12 cellular contexts compared by ENCODE assay signal in genomic region chr9:94941211-94941875, GRCh38.
DNase-seq lines count a peak whose midpoint lies in the region; ATAC-seq, FAIRE-seq and TF ChIP-seq lines count a peak whose summit lies in the region.
"Had no signal": no experiment of that assay in that cellular context is flagged by ENCODE, and none has a peak within 500 bp of the region (broad histone marks: within the 10 kb centered on the region; RNA-seq: fewer than 3 reads in every experiment).

No MANE protein-coding gene starts in this region.

- no peak for FAIRE-seq in GM12878 (lab: Jason Lieb, UNC)
- FAIRE-seq: frontal cortex had no signal

- H3K4me1 ChIP-seq in H9 (ENCODE audit: insufficient read depth, low read length) (peaks cover 9% of the 10 kb centered on the region; the same call in 1 of the 2 replicates), GM12878 (ENCODE audit: control insufficient read depth, insufficient read depth, low read length) (no peaks in the 10 kb centered on the region), right lobe of liver (peaks cover 0 to 22% (median 11%) of the 10 kb centered on the region in 4 donors), stomach (peaks cover 30 to 49% (median 37%) of the 10 kb centered on the region in 4 donors)

- TF ChIP-seq EP300 in GM12878 (IDR thresholded peaks at IDR 0.05; ENCODE audit: borderline replicate concordance in 1 of 2, control insufficient read depth in 1 of 2, low read depth in 2 of 2, low read length in 2 of 2) (no peak), stomach (IDR thresholded peaks at IDR 0.05) (no peak)

- no peak overlapping the region for H3K4me3 ChIP-seq in GM12878
- H3K4me3 ChIP-seq in right lobe of liver, result no peak overlapping the region
- H3K4me3 ChIP-seq in stomach, result no peak overlapping the region

- BruUV-seq in GM12878 (replicated peaks; lab: Mats Ljungman, UMichigan), result no TSS peak

- no CpG with 5 or more reads among the region's 3 CpGs for whole genome bisulfite sequencing in H9 (ENCODE audit: extremely low coverage, insufficient read length, low lambda C conversion rate)
- WGBS in GM12878 (ENCODE audit: insufficient coverage, insufficient replicate concordance, low lambda C conversion rate, missing lambda C conversion rate), result 42% methylated on average over 3 of the region's 3 CpGs
- 26% methylated on average over 2 of the region's 3 CpGs for WGBS in right lobe of liver (ENCODE audit: insufficient coverage, low coverage, low lambda C conversion rate, missing lambda C conversion rate)
- WGBS in stomach, 5 donors, result 45 to 62% (median 57%) methylated on average over 3 of the region's 3 CpGs

- no peak overlapping the region for H3K18ac ChIP-seq in H9 (ENCODE audit: insufficient read length, low read depth, low read length)

- no peak overlapping the region for H4K91ac ChIP-seq in H9 (ENCODE audit: insufficient read length, low read depth, low read length)

- no peak overlapping the region for H2BK120ac ChIP-seq in H9 (ENCODE audit: low read depth, low read length, poor library complexity, severe bottlenecking)

- H3K23me2 ChIP-seq in H9 (ENCODE audit: insufficient read length, low read depth, low read length, poor library complexity, severe bottlenecking), result no peaks in the 10 kb centered on the region

- intact Hi-C loops in GM12878 (cut with micrococcal nuclease; ENCODE audit: unreplicated experiment) (no loop called here), right lobe of liver (cut with DNase I) (no loop called here), stomach (cut with DNase I; ENCODE audit: low total_unique reads) (no loop called here)

- RAD21 ChIA-PET in GM12878 (lab: Charles Lee; ENCODE audit: unreplicated experiment), result no interaction called here

- no peak overlapping the region for H3K14ac ChIP-seq in H9 (ENCODE audit: insufficient read depth, low read length)

- no peaks in the 10 kb centered on the region for H3K27me3 Mint-ChIP-seq in H9 (ENCODE audit: low read depth)
- H3K27me3 Mint-ChIP-seq in activated CD8-positive, alpha-beta memory T cell treated with anti-CD3 and anti-CD28 coated beads, Interleukin-2, amount 10 ng/mL, durations not matched to agents 7 days and 5 days, result no peaks in the 10 kb centered on the region
- H3K27me3 Mint-ChIP-seq: central memory CD8-positive, alpha-beta T cell had no signal

- in situ Hi-C loops in GM12878 (cut with MboI), result no loop called here

- H3K4me1 Mint-ChIP-seq in H9, result peaks cover 14% of the 10 kb centered on the region in 2 experiments
- H3K4me1 Mint-ChIP-seq in activated CD8-positive, alpha-beta memory T cell treated with anti-CD3 and anti-CD28 coated beads, Interleukin-2, amount 10 ng/mL, durations not matched to agents 7 days and 5 days, result no peaks in the 10 kb centered on the region
- H3K4me1 Mint-ChIP-seq: central memory CD8-positive, alpha-beta T cell had no signal

- no peak overlapping the region for H3K56ac ChIP-seq in H9 (ENCODE audit: insufficient read length, low read depth, low read length)

- peaks cover 0 to 7% (median 5%) of the 10 kb centered on the region in 3 experiments; a peak in 4 of 7 replicates for H3K36me3 Mint-ChIP-seq in H9 (ENCODE audit: insufficient read depth in 1 of 3, low read depth in 3 of 3)
- no peaks in the 10 kb centered on the region for H3K36me3 Mint-ChIP-seq in activated CD8-positive, alpha-beta memory T cell treated with anti-CD3 and anti-CD28 coated beads, Interleukin-2, amount 10 ng/mL, durations not matched to agents 7 days and 5 days

- H3K9me3 Mint-ChIP-seq in H9, result no peaks in the 10 kb centered on the region
- no peaks in the 10 kb centered on the region for H3K9me3 Mint-ChIP-seq in activated CD8-positive, alpha-beta memory T cell treated with anti-CD3 and anti-CD28 coated beads, Interleukin-2, amount 10 ng/mL, durations not matched to agents 7 days and 5 days (ENCODE audit: low read depth)
- H3K9me3 Mint-ChIP-seq: central memory CD8-positive, alpha-beta T cell had no signal

- H4K20me1 ChIP-seq in H9 (ENCODE audit: control insufficient read depth, insufficient read depth, insufficient read length), result no peaks in the 10 kb centered on the region
- H4K20me1 ChIP-seq in GM12878 (ENCODE audit: control insufficient read depth, insufficient read depth), result no peaks in the 10 kb centered on the region

- peak; percentile 31; the same call in 1 of the 3 replicates for ATAC-seq in GM12878
- ATAC-seq in right lobe of liver, result peak; percentile 88 to 97 (median 96)
- ATAC-seq in activated CD8-positive, alpha-beta memory T cell treated with anti-CD3 and anti-CD28 coated beads, Interleukin-2, amount 10 ng/mL, durations not matched to agents 7 days and 5 days, result no peak
- ATAC-seq in GM21390 (IDR thresholded peaks at IDR 0.05; ENCODE audit: unreplicated experiment), result no peak

- H2AK5ac ChIP-seq in H9 (ENCODE audit: insufficient read length, low read length), result no peak overlapping the region

- no peak overlapping the region for H2BK12ac ChIP-seq in H9 (ENCODE audit: insufficient read length, low read depth, low read length)

- SMC1A ChIA-PET in GM12878 (lab: Charles Lee; ENCODE audit: uncharacterized antibody, unreplicated experiment), result no interaction called here

- DNase-seq in H9 (no peak), GM12878 (ENCODE audit: low read depth, low spot score) (no peak), right lobe of liver (peak in 2 of 3 donors; percentile 47 to 80), stomach (no peak), NCI-H2227 (lab: John Stamatoyannopoulos, UW; ENCODE audit: unreplicated experiment) (no peak)
- DNase-seq in activated CD8-positive, alpha-beta memory T cell treated with anti-CD3 and anti-CD28 coated beads, Interleukin-2, amount 10 ng/mL, durations not matched to agents 7 days and 5 days, result no peak
- DNase-seq: NK-92 treated with Interleukin-12 subunit alpha and Interleukin-12 subunit beta, amount 100 ng/mL, for 24 hours; stimulated activated CD4-positive, alpha-beta T cell treated with anti-CD3 and anti-CD28 coated beads, Interleukin-2, amount 100 ng/mL, for 48 hours; trophoblast cell had no signal

- H4K5ac ChIP-seq in H9 (ENCODE audit: insufficient read length, low read depth, low read length), result no peak overlapping the region

- H3K27me3 ChIP-seq in H9 (ENCODE audit: insufficient read depth, low read length), result no peaks in the 10 kb centered on the region
- no peaks in the 10 kb centered on the region for H3K27me3 ChIP-seq in GM12878 (replicated peaks in 1 of 2; ENCODE audit: control insufficient read depth in 2 of 2, insufficient read depth in 2 of 2, low read length in 1 of 2)
- no peaks in the 10 kb centered on the region for H3K27me3 ChIP-seq in right lobe of liver
- H3K27me3 ChIP-seq in stomach, result no peaks in the 10 kb centered on the region

- H3K4me3 Mint-ChIP-seq in H9, result no peak overlapping the region
- H3K4me3 Mint-ChIP-seq in activated CD8-positive, alpha-beta memory T cell treated with anti-CD3 and anti-CD28 coated beads, Interleukin-2, amount 10 ng/mL, durations not matched to agents 7 days and 5 days, result no peak overlapping the region
- H3K4me3 Mint-ChIP-seq: central memory CD8-positive, alpha-beta T cell had no signal

- H2BK5ac ChIP-seq in H9 (ENCODE audit: insufficient read length, low read length), result no peak overlapping the region

- H3K79me2 ChIP-seq in H9 (ENCODE audit: insufficient read depth, low read length) (no peaks in the 10 kb centered on the region; the same call in 1 of the 2 replicates), GM12878 (ENCODE audit: control insufficient read depth, insufficient read depth, low read length) (no peaks in the 10 kb centered on the region)

- H3K23ac ChIP-seq in H9 (ENCODE audit: insufficient read length, low read depth, low read length), result no peak overlapping the region

- no peaks in the 10 kb centered on the region for H3K36me3 ChIP-seq in GM12878 (ENCODE audit: control insufficient read depth in 2 of 2, insufficient read depth in 2 of 2, low read length in 1 of 2)
- no peaks in the 10 kb centered on the region for H3K36me3 ChIP-seq in right lobe of liver
- no peaks in the 10 kb centered on the region for H3K36me3 ChIP-seq in stomach

- CTCF ChIA-PET in GM12878 (lab: Yijun Ruan, JAX), result interaction anchor here (1.0 kb wide), 1 partner anchor 24 kb away, joined by 4 read pairs; no protein-coding TSS in a partner anchor
- CTCF ChIA-PET in activated CD8-positive, alpha-beta memory T cell treated with anti-CD3 and anti-CD28 coated beads, Interleukin-2, amount 10 ng/mL, durations not matched to agents 7 days and 5 days (lab: Charles Lee), result no interaction called here

- H2AFZ ChIP-seq in H9 (ENCODE audit: low read length) (no peak overlapping the region), GM12878 (ENCODE audit: control insufficient read depth, low read depth, low read length) (no peak overlapping the region)

- TF ChIP-seq POLR2A in GM12878 (IDR thresholded peaks at IDR 0.05; ENCODE audit: low read depth, low read length), result no peak
- TF ChIP-seq POLR2A in right lobe of liver (IDR thresholded peaks at IDR 0.05), result peak; percentile 27
- TF ChIP-seq POLR2A in stomach (IDR thresholded peaks at IDR 0.05), result no peak

- H2BK20ac ChIP-seq in H9 (ENCODE audit: low read depth, low read length, poor library complexity, severe bottlenecking), result no peak overlapping the region

- peak overlapping the region in 2 of 3 experiments; percentile 25 to 54; a peak in 2 of 7 replicates for H3K27ac Mint-ChIP-seq in H9
- H3K27ac Mint-ChIP-seq in activated CD8-positive, alpha-beta memory T cell treated with anti-CD3 and anti-CD28 coated beads, Interleukin-2, amount 10 ng/mL, durations not matched to agents 7 days and 5 days, result no peak overlapping the region

- no peak overlapping the region for H3K9ac ChIP-seq in H9 (ENCODE audit: extremely low read depth, insufficient read length, low read length)
- H3K9ac ChIP-seq in GM12878 (ENCODE audit: control insufficient read depth, insufficient read depth, low read length), result no peak overlapping the region

- H3K4ac ChIP-seq in H9 (ENCODE audit: low read depth, low read length), result no peak overlapping the region

- H3T11ph ChIP-seq in H9 (ENCODE audit: low read length), result no peak overlapping the region

- H2BK15ac ChIP-seq in H9 (ENCODE audit: low read depth, low read length), result no peak overlapping the region

- H3K79me1 ChIP-seq in H9 (ENCODE audit: insufficient read depth, low read depth, low read length, poor library complexity, severe bottlenecking), result no peaks in the 10 kb centered on the region

- no peak overlapping the region for H3K27ac ChIP-seq in H9 (ENCODE audit: insufficient read length, low read depth, low read length)
- H3K27ac ChIP-seq in GM12878 (ENCODE audit: control insufficient read depth, insufficient read depth), result no peak overlapping the region
- H3K27ac ChIP-seq in right lobe of liver, result peak overlapping the region; percentile 61 to 77 (median 75)
- H3K27ac ChIP-seq in stomach, result peak overlapping the region in 4 of 5 donors; percentile 7 to 69 (median 46)

- no peaks in the 10 kb centered on the region for H3K9me3 ChIP-seq in H9 (ENCODE audit: control insufficient read depth, low read depth, low read length)
- no peaks in the 10 kb centered on the region for H3K9me3 ChIP-seq in GM12878 (replicated peaks; ENCODE audit: control insufficient read depth, insufficient read depth, low read length)
- H3K9me3 ChIP-seq in right lobe of liver, result no peaks in the 10 kb centered on the region
- H3K9me3 ChIP-seq in stomach, result no peaks in the 10 kb centered on the region

- H4K8ac ChIP-seq in H9 (replicated peaks; ENCODE audit: insufficient read length, low read depth, low read length), result no peak overlapping the region

- H3K4me2 ChIP-seq in H9 (ENCODE audit: insufficient read depth, insufficient read length, low read length) (no peak overlapping the region), GM12878 (ENCODE audit: control insufficient read depth, insufficient read depth) (no peak overlapping the region)

- TF ChIP-seq CTCF in H9 (conservative IDR thresholded peaks at IDR 0.05), result no peak
- TF ChIP-seq CTCF in GM12878 (IDR thresholded peaks at IDR 0.05 in 2 of 3, conservative IDR thresholded peaks at IDR 0.05 in 1 of 3; ENCODE audit: control insufficient read depth in 2 of 3, extremely low read depth in 1 of 3, insufficient read depth in 1 of 3, low read depth in 3 of 3, low read length in 3 of 3), result no peak
- TF ChIP-seq CTCF in right lobe of liver (IDR thresholded peaks at IDR 0.05), result no peak
- TF ChIP-seq CTCF in stomach (IDR thresholded peaks at IDR 0.05), result no peak

- POLR2A ChIA-PET in GM12878 (lab: Charles Lee), result no interaction called here

- TF ChIP-seq RAD21 in GM12878 (IDR thresholded peaks at IDR 0.05; ENCODE audit: insufficient read depth, low read depth, low read length), result no peak

Comparison
In these comparisons a context has a peak if more than half of its experiments do, and no peak if none do; other contexts are left out.
1. DNase-seq: peak in right lobe of liver (2 of 3); none in H9 (single experiment), GM12878 (single experiment), stomach (single experiment), activated CD8-positive, alpha-beta memory T cell treated with anti-CD3 and anti-CD28 coated beads, Interleukin-2, amount 10 ng/mL, durations not matched to agents 7 days and 5 days (single experiment) and NCI-H2227 (single experiment).
2. H3K27ac ChIP-seq: peak in right lobe of liver (3 of 3) and stomach (4 of 5); none in H9 (single experiment) and GM12878 (single experiment).
3. ATAC-seq: peak in GM12878 (single experiment) and right lobe of liver (4 of 4); none in activated CD8-positive, alpha-beta memory T cell treated with anti-CD3 and anti-CD28 coated beads, Interleukin-2, amount 10 ng/mL, durations not matched to agents 7 days and 5 days (single experiment) and GM21390 (single experiment).